ENCODE assay signal across 1 cellular context in genomic region chr17:65666869-65667268, GRCh38.
TF ChIP-seq lines count a peak whose summit lies in the region.

No MANE protein-coding gene starts in this region.

TF ChIP-seq in GM23338, 12 proteins besides CTCF, POLR2A, EP300 and RAD21 (continued from another document):
- TF ChIP-seq, protein P1, sequence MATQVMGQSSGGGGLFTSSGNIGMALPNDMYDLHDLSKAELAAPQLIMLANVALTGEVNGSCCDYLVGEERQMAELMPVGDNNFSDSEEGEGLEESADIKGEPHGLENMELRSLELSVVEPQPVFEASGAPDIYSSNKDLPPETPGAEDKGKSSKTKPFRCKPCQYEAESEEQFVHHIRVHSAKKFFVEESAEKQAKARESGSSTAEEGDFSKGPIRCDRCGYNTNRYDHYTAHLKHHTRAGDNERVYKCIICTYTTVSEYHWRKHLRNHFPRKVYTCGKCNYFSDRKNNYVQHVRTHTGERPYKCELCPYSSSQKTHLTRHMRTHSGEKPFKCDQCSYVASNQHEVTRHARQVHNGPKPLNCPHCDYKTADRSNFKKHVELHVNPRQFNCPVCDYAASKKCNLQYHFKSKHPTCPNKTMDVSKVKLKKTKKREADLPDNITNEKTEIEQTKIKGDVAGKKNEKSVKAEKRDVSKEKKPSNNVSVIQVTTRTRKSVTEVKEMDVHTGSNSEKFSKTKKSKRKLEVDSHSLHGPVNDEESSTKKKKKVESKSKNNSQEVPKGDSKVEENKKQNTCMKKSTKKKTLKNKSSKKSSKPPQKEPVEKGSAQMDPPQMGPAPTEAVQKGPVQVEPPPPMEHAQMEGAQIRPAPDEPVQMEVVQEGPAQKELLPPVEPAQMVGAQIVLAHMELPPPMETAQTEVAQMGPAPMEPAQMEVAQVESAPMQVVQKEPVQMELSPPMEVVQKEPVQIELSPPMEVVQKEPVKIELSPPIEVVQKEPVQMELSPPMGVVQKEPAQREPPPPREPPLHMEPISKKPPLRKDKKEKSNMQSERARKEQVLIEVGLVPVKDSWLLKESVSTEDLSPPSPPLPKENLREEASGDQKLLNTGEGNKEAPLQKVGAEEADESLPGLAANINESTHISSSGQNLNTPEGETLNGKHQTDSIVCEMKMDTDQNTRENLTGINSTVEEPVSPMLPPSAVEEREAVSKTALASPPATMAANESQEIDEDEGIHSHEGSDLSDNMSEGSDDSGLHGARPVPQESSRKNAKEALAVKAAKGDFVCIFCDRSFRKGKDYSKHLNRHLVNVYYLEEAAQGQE (IDR thresholded peaks at IDR 0.05; ENCODE audit: unreplicated experiment), result no peak
- no peak for TF ChIP-seq STAT1 (IDR thresholded peaks at IDR 0.05; ENCODE audit: unreplicated experiment)
- no peak for TF ChIP-seq ETS1 (IDR thresholded peaks at IDR 0.05)
